9 cellular contexts compared by ENCODE assay signal in the genomic region with DNA sequence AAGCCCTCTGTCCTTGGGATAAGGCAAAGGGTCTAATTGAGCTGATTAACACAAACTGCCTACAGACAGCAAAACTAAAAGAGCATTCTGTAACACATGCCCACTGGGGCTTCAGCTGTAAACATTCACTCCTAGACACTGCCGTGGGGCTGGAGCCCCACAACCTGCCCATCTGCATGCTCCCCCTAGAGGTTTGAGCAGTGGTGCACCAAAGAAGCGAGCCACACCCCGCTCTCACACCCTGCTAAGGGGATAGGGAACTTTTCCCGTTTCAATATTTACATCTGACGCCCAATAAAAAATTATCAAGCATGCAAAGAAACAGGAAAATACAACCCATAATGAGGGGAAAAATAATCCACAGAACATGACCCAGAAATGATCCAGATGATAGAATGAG. TPM values are rescaled to one million over a fixed set of nuclear protein-coding genes. Genes with fewer than 3 reads are reported as not detected.
A peak's percentile ranks its signal among the peaks of the same experiment; 100 is the strongest.
DNase-seq lines count a peak whose midpoint lies in the region; ATAC-seq, FAIRE-seq and TF ChIP-seq lines count a peak whose summit lies in the region.
"Had no signal": no experiment of that assay in that cellular context is flagged by ENCODE, and none has a peak within 500 bp of the region (broad histone marks: within the 10 kb centered on the region; RNA-seq: fewer than 3 reads in every experiment).

No MANE protein-coding gene starts in this region.

- H3K9me3 Mint-ChIP-seq in stimulated activated naive CD8-positive, alpha-beta T cell treated with anti-CD3 and anti-CD28 coated beads, Interleukin-15, amount 100 ng/mL, for 72 hours, result no peaks in the 10 kb centered on the region

- H3K27ac ChIP-seq in colonic mucosa, result no peak overlapping the region
- H3K27ac ChIP-seq in kidney (ENCODE audit: low read depth in 2 of 2, low read length in 2 of 2), result no peak overlapping the region

- H3K27me3 Mint-ChIP-seq in stimulated activated naive CD8-positive, alpha-beta T cell treated with anti-CD3 and anti-CD28 coated beads, Interleukin-15, amount 100 ng/mL, for 72 hours, result peaks cover 14% of the 10 kb centered on the region

- H3K4me1 ChIP-seq in colonic mucosa (no peaks in the 10 kb centered on the region), kidney (ENCODE audit: control insufficient read depth in 1 of 2, insufficient read depth in 1 of 2, low read depth in 1 of 2, low read length in 2 of 2) (no peaks in the 10 kb centered on the region)

- H3K9me3 ChIP-seq in colonic mucosa, result no peaks in the 10 kb centered on the region
- H3K9me3 ChIP-seq in kidney (ENCODE audit: control insufficient read depth in 1 of 2, low read length in 2 of 2), result no peaks in the 10 kb centered on the region

- H3K4me3 ChIP-seq in colonic mucosa, result no peak overlapping the region
- no peak overlapping the region for H3K4me3 ChIP-seq in kidney (ENCODE audit: low read length in 2 of 2)

- no peak overlapping the region for H3K27ac Mint-ChIP-seq in stimulated activated naive CD8-positive, alpha-beta T cell treated with anti-CD3 and anti-CD28 coated beads, Interleukin-15, amount 100 ng/mL, for 72 hours

- no peak for FAIRE-seq in kidney (lab: Jason Lieb, UNC)
- FAIRE-seq: RCC 7860 had no signal

- intact Hi-C loops in colonic mucosa (cut with DNase I) (loop anchor here (5.0 kb wide), 1 partner anchor 164 kb away; no protein-coding TSS in a partner anchor), kidney (cut with DNase I) (no loop called here)

- TF ChIP-seq CTCF in colonic mucosa (IDR thresholded peaks at IDR 0.05) (peak; percentile 29), kidney (IDR thresholded peaks at IDR 0.05; ENCODE audit: borderline replicate concordance, extremely low read depth, insufficient read depth) (no peak)

- no peak for ATAC-seq in stimulated activated naive CD8-positive, alpha-beta T cell treated with anti-CD3 and anti-CD28 coated beads, Interleukin-15, Interleukin-2, amounts not matched to agents 100 U/mL and 50 U/mL, for 24 hours
- no peak for ATAC-seq in stimulated activated naive CD8-positive, alpha-beta T cell treated with anti-CD3 and anti-CD28 coated beads, Interleukin-15, amount 100 ng/mL, for 72 hours
- no peak for ATAC-seq in GM18858 (IDR thresholded peaks at IDR 0.05; ENCODE audit: unreplicated experiment)

- H3K9ac ChIP-seq in colonic mucosa (ENCODE audit: low read depth in 2 of 2, low read length in 2 of 2), result no peak overlapping the region
- H3K9ac ChIP-seq in kidney (ENCODE audit: low read length in 2 of 2), result no peak overlapping the region

- no peaks in the 10 kb centered on the region for H3K27me3 ChIP-seq in colonic mucosa

- H3K36me3 ChIP-seq in colonic mucosa (no peaks in the 10 kb centered on the region), kidney (ENCODE audit: control insufficient read depth in 1 of 2, insufficient read depth in 2 of 2, low read length in 2 of 2) (no peaks in the 10 kb centered on the region)

- H3K4me3 Mint-ChIP-seq in stimulated activated naive CD8-positive, alpha-beta T cell treated with anti-CD3 and anti-CD28 coated beads, Interleukin-15, amount 100 ng/mL, for 72 hours, result no peak overlapping the region

- no peaks in the 10 kb centered on the region for H3K4me1 Mint-ChIP-seq in stimulated activated naive CD8-positive, alpha-beta T cell treated with anti-CD3 and anti-CD28 coated beads, Interleukin-15, amount 100 ng/mL, for 72 hours

- DNase-seq in stimulated activated naive CD8-positive, alpha-beta T cell treated with anti-CD3 and anti-CD28 coated beads, Interleukin-15, Interleukin-2, amounts not matched to agents 100 U/mL and 50 U/mL, for 24 hours, result peak; percentile 6
- no peak for DNase-seq in stimulated activated naive CD8-positive, alpha-beta T cell treated with anti-CD3 and anti-CD28 coated beads, Interleukin-15, amount 100 ng/mL, for 72 hours
- peak; percentile 45 for DNase-seq in NCI-H69 (lab: John Stamatoyannopoulos, UW)
- peak; percentile 31 for DNase-seq in colonic mucosa
- DNase-seq in amniotic stem cell (lab: John Stamatoyannopoulos, UW), result no peak
- no peak for DNase-seq in kidney
- no peak for DNase-seq in effector CD8-positive, alpha-beta T cell (lab: John Stamatoyannopoulos, UW)

RNA-seq across cellular contexts. Expression of a gene that starts 46.9 kb away (rescaled TPM):
- total RNA-seq in colonic mucosa, result 100 to 1,000 TPM in 1 of 2 donors, 10 to 100 TPM in 1; 78.7 to 172 TPM
- 95.2 TPM for total RNA-seq in kidney
- 255 TPM for polyA plus RNA-seq in kidney (ENCODE audit: insufficient read depth, low read depth, low replicate concordance)

RNA-seq across cellular contexts. Expression of a gene that starts 58.4 kb away (rescaled TPM):
- total RNA-seq in colonic mucosa (under 1 TPM; 0.66 to 0.72 TPM), kidney (2.5 TPM)
- polyA plus RNA-seq in kidney (ENCODE audit: insufficient read depth, low read depth, low replicate concordance), result 6.4 TPM

RNA-seq across cellular contexts. Expression of a gene that starts 58.6 kb away (rescaled TPM):
- total RNA-seq in colonic mucosa (100 to 1,000 TPM in 1 of 2 donors, 10 to 100 TPM in 1; 68.4 to 124 TPM), kidney (59.0 TPM)
- 6.2 TPM for polyA plus RNA-seq in kidney (ENCODE audit: insufficient read depth, low read depth, low replicate concordance)

Comparison
In these comparisons a context has a peak if more than half of its experiments do, and no peak if none do; other contexts are left out.
1. DNase-seq: peak in stimulated activated naive CD8-positive, alpha-beta T cell treated with anti-CD3 and anti-CD28 coated beads, Interleukin-15, Interleukin-2, amounts not matched to agents 100 U/mL and 50 U/mL, for 24 hours (single experiment), NCI-H69 (single experiment) and colonic mucosa (single experiment); none in stimulated activated naive CD8-positive, alpha-beta T cell treated with anti-CD3 and anti-CD28 coated beads, Interleukin-15, amount 100 ng/mL, for 72 hours (0 of 2), amniotic stem cell (single experiment), kidney (single experiment) and effector CD8-positive, alpha-beta T cell (single experiment).